Comparison of ENCODE assay signal across 29 cellular contexts in the genomic region with DNA sequence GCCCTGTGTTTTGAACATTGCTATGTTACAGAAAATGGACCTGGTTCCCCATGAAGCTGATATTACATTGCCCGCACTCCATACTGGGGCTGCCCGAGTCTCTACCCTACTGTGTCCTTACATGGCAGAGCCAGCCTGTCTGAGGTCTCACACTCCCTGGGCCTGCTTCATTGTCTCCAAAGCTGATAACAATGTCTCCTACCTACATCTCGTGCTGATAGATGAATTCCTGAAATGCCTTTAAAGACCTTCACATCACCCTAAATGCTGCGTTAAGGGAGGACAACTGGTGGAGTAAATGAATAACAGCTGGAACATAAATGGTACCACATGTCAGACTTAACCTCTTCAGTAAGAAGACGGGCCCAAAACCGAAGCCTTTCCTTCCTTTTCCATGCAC.
DNase-seq lines count a peak whose midpoint lies in the region; ATAC-seq and TF ChIP-seq lines count a peak whose summit lies in the region.
"Had no signal": no experiment of that assay in that cellular context is flagged by ENCODE, and none has a peak within 500 bp of the region (broad histone marks: within the 10 kb centered on the region; RNA-seq: fewer than 3 reads in every experiment).

No MANE protein-coding gene starts in this region.

- H3K27ac Mint-ChIP-seq in type B pancreatic cell = peak overlapping the region; percentile 54
- H3K27ac Mint-ChIP-seq: activated CD4-positive, alpha-beta memory T cell treated with anti-CD3 and anti-CD28 coated beads, Interleukin-2, amount 10 ng/mL, durations not matched to agents 7 days and 5 days; activated naive CD8-positive, alpha-beta T cell; B cell; H9; naive thymus-derived CD8-positive, alpha-beta T cell; stimulated activated naive CD8-positive, alpha-beta T cell treated with anti-CD3 and anti-CD28 coated beads, Interleukin-15, Interleukin-2, amounts not matched to agents 100 ng/mL and 50 ng/mL, for 24 hours had no signal

- WGBS in smooth muscle cell (ENCODE audit: low lambda C conversion rate) = 73% methylated on average over 6 of the region's 6 CpGs

- no peak overlapping the region for H3K4me3 ChIP-seq in foreskin fibroblast (ENCODE audit: low read depth in 1 of 2, low read length in 2 of 2)
- no peak overlapping the region for H3K4me3 ChIP-seq in smooth muscle cell
- H3K4me3 ChIP-seq: gastrocnemius medialis, left ventricle myocardium inferior, pancreas, PC-9, tibial artery had no signal

- peaks cover 30% of the 10 kb centered on the region for H3K4me1 ChIP-seq in smooth muscle cell (ENCODE audit: low read depth)
- H3K4me1 ChIP-seq: gastrocnemius medialis had no signal

- H2AFZ ChIP-seq in smooth muscle cell (ENCODE audit: low read depth) = no peak overlapping the region
- H2AFZ ChIP-seq: PC-9 had no signal

- no peaks in the 10 kb centered on the region for H3F3A ChIP-seq in smooth muscle cell (ENCODE audit: low read depth)

- TF ChIP-seq CTCF in foreskin fibroblast (IDR thresholded peaks at IDR 0.05; ENCODE audit: low read depth, low read length) (no peak), type B pancreatic cell (conservative IDR thresholded peaks at IDR 0.05) (no peak), smooth muscle cell (IDR thresholded peaks at IDR 0.05; ENCODE audit: borderline replicate concordance, insufficient read depth, poor library complexity, severe bottlenecking) (no peak)

- H4K20me1 ChIP-seq in smooth muscle cell (ENCODE audit: low read depth) = no peaks in the 10 kb centered on the region

- ATAC-seq in SK-N-SH treated with all-trans-retinoic acid at 6 μM for 48 hours = peak; percentile 61
- ATAC-seq in GM21723 (IDR thresholded peaks at IDR 0.05; ENCODE audit: unreplicated experiment) = no peak
- ATAC-seq: gastrocnemius medialis; naive thymus-derived CD8-positive, alpha-beta T cell; pancreas; right cardiac atrium had no signal

- H3K9me3 ChIP-seq in smooth muscle cell (replicated peaks; ENCODE audit: low read depth) = no peaks in the 10 kb centered on the region
- H3K9me3 ChIP-seq: gastrocnemius medialis, left ventricle myocardium inferior, pancreas, tibial artery had no signal

- no peak overlapping the region for H3K9ac ChIP-seq in smooth muscle cell (ENCODE audit: low read depth)

- H3K27ac ChIP-seq in smooth muscle cell (ENCODE audit: low read depth) = no peak overlapping the region
- H3K27ac ChIP-seq: gastrocnemius medialis, left ventricle myocardium inferior, pancreas, PC-9, tibial artery had no signal

- no peaks in the 10 kb centered on the region for H3K27me3 ChIP-seq in smooth muscle cell (ENCODE audit: low read depth)
- H3K27me3 ChIP-seq: gastrocnemius medialis, pancreas, tibial artery had no signal

- H3K36me3 Mint-ChIP-seq in type B pancreatic cell = no peaks in the 10 kb centered on the region
- H3K36me3 Mint-ChIP-seq: activated naive CD8-positive, alpha-beta T cell had no signal

- H3K4me1 Mint-ChIP-seq in type B pancreatic cell (ENCODE audit: unreplicated experiment) = peaks cover 50% of the 10 kb centered on the region
- H3K4me1 Mint-ChIP-seq: activated CD4-positive, alpha-beta memory T cell treated with anti-CD3 and anti-CD28 coated beads, Interleukin-2, amount 10 ng/mL, durations not matched to agents 7 days and 5 days; B cell; naive thymus-derived CD8-positive, alpha-beta T cell had no signal

- peak overlapping the region; percentile 11 for H3K4me3 Mint-ChIP-seq in type B pancreatic cell
- H3K4me3 Mint-ChIP-seq: activated CD4-positive, alpha-beta memory T cell treated with anti-CD3 and anti-CD28 coated beads, Interleukin-2, amount 10 ng/mL, durations not matched to agents 7 days and 5 days; activated naive CD8-positive, alpha-beta T cell; B cell; H9; naive thymus-derived CD8-positive, alpha-beta T cell; stimulated activated naive CD8-positive, alpha-beta T cell treated with anti-CD3 and anti-CD28 coated beads, Interleukin-15, Interleukin-2, amounts not matched to agents 100 ng/mL and 50 ng/mL, for 24 hours had no signal

- no peaks in the 10 kb centered on the region for H3K27me3 Mint-ChIP-seq in type B pancreatic cell
- H3K27me3 Mint-ChIP-seq: activated CD4-positive, alpha-beta memory T cell treated with anti-CD3 and anti-CD28 coated beads, Interleukin-2, amount 10 ng/mL, durations not matched to agents 7 days and 5 days; activated naive CD8-positive, alpha-beta T cell; B cell; naive thymus-derived CD8-positive, alpha-beta T cell; stimulated activated naive CD8-positive, alpha-beta T cell treated with anti-CD3 and anti-CD28 coated beads, Interleukin-15, Interleukin-2, amounts not matched to agents 100 ng/mL and 50 ng/mL, for 24 hours had no signal

- peaks cover 7% of the 10 kb centered on the region for H3K9me3 Mint-ChIP-seq in type B pancreatic cell
- H3K9me3 Mint-ChIP-seq: activated CD4-positive, alpha-beta memory T cell treated with anti-CD3 and anti-CD28 coated beads, Interleukin-2, amount 10 ng/mL, durations not matched to agents 7 days and 5 days; H9; naive thymus-derived CD8-positive, alpha-beta T cell; stimulated activated naive CD8-positive, alpha-beta T cell treated with anti-CD3 and anti-CD28 coated beads, Interleukin-15, Interleukin-2, amounts not matched to agents 100 ng/mL and 50 ng/mL, for 24 hours had no signal

- no peak overlapping the region for H3K4me2 ChIP-seq in smooth muscle cell
- H3K4me2 ChIP-seq: PC-9 had no signal

- peak; percentile 53 for DNase-seq in GM03348 (ENCODE audit: low spot score)
- DNase-seq in foreskin fibroblast = peak; percentile 75 to 84
- no peak for DNase-seq in type B pancreatic cell (ENCODE audit: extremely low spot score, unreplicated experiment)
- DNase-seq in dedifferentiated amniotic fluid mesenchymal stem cell (ENCODE audit: extremely low spot score) = no peak
- no peak for DNase-seq in smooth muscle cell (lab: John Stamatoyannopoulos, UW; ENCODE audit: unreplicated experiment)
- DNase-seq: activated CD4-positive, alpha-beta memory T cell treated with anti-CD3 and anti-CD28 coated beads, Interleukin-2, amount 10 ng/mL, durations not matched to agents 7 days and 5 days; activated CD4-positive, CD25-positive, alpha-beta regulatory T cell treated with anti-CD3 and anti-CD28 coated beads, Interleukin-2, amount 50 U/mL, for 72 hours; central memory CD4-positive, alpha-beta T cell; gastrocnemius medialis; GF-D8; H9; hippocampal formation; left ventricle myocardium inferior; midbrain; naive thymus-derived CD8-positive, alpha-beta T cell; NCI-H446; pancreas; PC-9; right cardiac atrium; SHP77 treated with DMSO at 0.1 percent for 48 hours; stimulated activated CD4-positive, alpha-beta T cell treated with anti-CD3 and anti-CD28 coated beads, Interleukin-12 subunit alpha, Interleukin-12 subunit beta, amount 100 ng/mL, for 4 hours; stimulated activated CD4-positive, alpha-beta T cell treated with anti-CD3 and anti-CD28 coated beads, Interleukin-4, amount 100 ng/mL, for 4 hours; T-helper 1 cell; tibial artery had no signal

- H3K36me3 ChIP-seq in smooth muscle cell (ENCODE audit: low read depth) = no peaks in the 10 kb centered on the region
- H3K36me3 ChIP-seq: gastrocnemius medialis, left ventricle myocardium inferior, pancreas, tibial artery had no signal

- H3K79me2 ChIP-seq in smooth muscle cell (ENCODE audit: low read depth) = no peaks in the 10 kb centered on the region

TF ChIP-seq in SK-N-SH treated with all-trans-retinoic acid at 6 μM for 48 hours, 23 proteins besides CTCF, POLR2A, EP300 and RAD21:
- TF ChIP-seq ARNTL (CRISPR knock-in tag; IDR thresholded peaks at IDR 0.05; ENCODE audit: borderline replicate concordance, low read depth) (no peak), TCF4 (CRISPR knock-in tag; IDR thresholded peaks at IDR 0.05; ENCODE audit: borderline replicate concordance) (peak; percentile 69), ESRRG (CRISPR knock-in tag; IDR thresholded peaks at IDR 0.05) (no peak)
- TF ChIP-seq, protein P1, sequence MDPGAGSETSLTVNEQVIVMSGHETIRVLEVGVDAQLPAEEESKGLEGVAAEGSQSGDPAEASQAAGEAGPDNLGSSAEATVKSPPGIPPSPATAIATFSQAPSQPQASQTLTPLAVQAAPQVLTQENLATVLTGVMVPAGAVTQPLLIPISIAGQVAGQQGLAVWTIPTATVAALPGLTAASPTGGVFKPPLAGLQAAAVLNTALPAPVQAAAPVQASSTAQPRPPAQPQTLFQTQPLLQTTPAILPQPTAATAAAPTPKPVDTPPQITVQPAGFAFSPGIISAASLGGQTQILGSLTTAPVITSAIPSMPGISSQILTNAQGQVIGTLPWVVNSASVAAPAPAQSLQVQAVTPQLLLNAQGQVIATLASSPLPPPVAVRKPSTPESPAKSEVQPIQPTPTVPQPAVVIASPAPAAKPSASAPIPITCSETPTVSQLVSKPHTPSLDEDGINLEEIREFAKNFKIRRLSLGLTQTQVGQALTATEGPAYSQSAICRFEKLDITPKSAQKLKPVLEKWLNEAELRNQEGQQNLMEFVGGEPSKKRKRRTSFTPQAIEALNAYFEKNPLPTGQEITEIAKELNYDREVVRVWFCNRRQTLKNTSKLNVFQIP (CRISPR knock-in tag; IDR thresholded peaks at IDR 0.05; ENCODE audit: borderline replicate concordance, low read depth) = no peak

Comparison
In these comparisons a context has a peak if more than half of its experiments do, and no peak if none do; other contexts are left out.
1. DNase-seq: peak in GM03348 (single experiment) and foreskin fibroblast (2 of 2); none in type B pancreatic cell (single experiment), dedifferentiated amniotic fluid mesenchymal stem cell (single experiment) and smooth muscle cell (single experiment).